Comparison of ENCODE assay signal across 1 cellular context in the genomic region with DNA sequence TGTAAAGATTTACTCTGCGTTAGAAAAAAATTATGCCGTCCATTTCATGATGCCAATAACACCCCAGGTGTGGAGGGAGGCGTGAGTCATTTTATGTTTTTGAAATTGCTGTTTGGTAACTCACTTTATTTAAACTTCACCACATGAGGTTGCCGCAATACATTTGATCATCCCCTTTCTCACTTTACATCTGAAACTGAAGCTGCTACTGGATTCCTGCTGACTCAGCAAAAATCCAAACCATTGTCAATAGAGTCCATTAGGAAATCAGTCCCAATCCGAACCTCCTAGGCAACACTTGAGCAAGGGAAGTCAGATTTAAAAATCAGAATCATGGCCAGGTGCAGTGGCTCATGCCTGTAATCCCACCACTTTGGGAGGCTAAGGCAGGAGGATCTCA.
TF ChIP-seq lines count a peak whose summit lies in the region.

No MANE protein-coding gene starts in this region.

TF ChIP-seq in H1, 55 proteins besides CTCF, POLR2A, EP300 and RAD21:
- TF ChIP-seq MAFK (IDR thresholded peaks at IDR 0.05; ENCODE audit: low read depth, low read length) (peak; percentile 100), BACH1 (IDR thresholded peaks at IDR 0.05; ENCODE audit: low read length) (peak; percentile 52; the same call in 1 of the 2 replicates), CTBP2 (IDR thresholded peaks at IDR 0.05; ENCODE audit: borderline replicate concordance, insufficient read depth, insufficient read length, low read length) (no peak)
